22 cellular contexts compared by ENCODE assay signal in the genomic region with DNA sequence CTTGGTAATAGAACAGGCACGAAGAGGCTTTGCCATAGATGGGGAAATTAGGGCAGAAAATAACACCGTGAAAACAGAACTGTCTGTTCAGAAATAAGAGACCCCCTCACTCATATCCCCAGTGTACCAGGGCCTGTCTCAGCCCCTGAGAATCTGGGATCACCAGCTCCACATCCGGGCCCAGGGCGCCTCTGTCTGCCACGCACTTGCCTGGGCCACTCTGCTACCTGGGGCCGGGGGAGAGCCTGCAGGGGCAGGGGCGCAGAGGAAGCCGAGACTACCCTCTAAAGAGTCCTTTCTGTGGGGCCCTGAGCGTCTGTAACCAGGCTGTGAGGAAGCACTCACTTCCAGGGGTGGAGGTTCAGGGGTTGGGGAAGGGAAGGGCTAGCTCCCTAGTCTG. TPM values are rescaled to one million over a fixed set of nuclear protein-coding genes. Genes with fewer than 3 reads are reported as not detected.
A peak's percentile ranks its signal among the peaks of the same experiment; 100 is the strongest.
DNase-seq lines count a peak whose midpoint lies in the region; ATAC-seq, FAIRE-seq and TF ChIP-seq lines count a peak whose summit lies in the region.
"Had no signal": no experiment of that assay in that cellular context is flagged by ENCODE, and none has a peak within 500 bp of the region (broad histone marks: within the 10 kb centered on the region; RNA-seq: fewer than 3 reads in every experiment).

No MANE protein-coding gene starts in this region.

- FAIRE-seq in urothelium cell line (lab: Jason Lieb, UNC), result no peak
- FAIRE-seq: HTR-8/SVneo had no signal

- H3K27me3 Mint-ChIP-seq in endothelial cell (ENCODE audit: unreplicated experiment) (peaks cover 4% of the 10 kb centered on the region), neural crest cell (ENCODE audit: low read depth) (no peaks in the 10 kb centered on the region)
- H3K27me3 Mint-ChIP-seq in activated T-helper 2 cell treated with anti-CD3 and anti-CD28 coated beads, Interferon-gamma antibody, Interleukin-2, Interleukin-4, amounts not matched to agents 10 μg/mL and 5 μg/mL and 100 μg/mL, durations not matched to agents 14 hours and 24 hours and 36 hours (ENCODE audit: low read depth), result peaks cover 43% of the 10 kb centered on the region

- peaks cover 0 to 88% (median 0%) of the 10 kb centered on the region in 11 experiments; a peak in 8 of 22 replicates for H4K20me1 ChIP-seq in BLaER1 treated with 17β-estradiol and CSF1 and Interleukin-3, amounts not matched to agents 10 nM and 100 nM

- no peaks in the 10 kb centered on the region; a peak in 1 of 22 replicates for H3K36me3 ChIP-seq in BLaER1 treated with 17β-estradiol and CSF1 and Interleukin-3, amounts not matched to agents 10 nM and 100 nM
- H3K36me3 ChIP-seq in colonic mucosa, result no peaks in the 10 kb centered on the region

- H3K9ac ChIP-seq in BLaER1 treated with 17β-estradiol and CSF1 and Interleukin-3, amounts not matched to agents 10 nM and 100 nM, result peak overlapping the region in 8 of 11 experiments; percentile 6 to 60 (median 49); a peak in 13 of 22 replicates
- no peak overlapping the region for H3K9ac ChIP-seq in colonic mucosa (ENCODE audit: low read depth in 2 of 2, low read length in 2 of 2)

- POLR2A ChIA-PET in RWPE1 (lab: Yijun Ruan, JAX; ENCODE audit: low non-redundant PET), result interaction anchor here (0.7 kb wide), 1 partner anchor 27 kb away, joined by 3 read pairs; no protein-coding TSS in a partner anchor

- peak overlapping the region in 3 of 10 experiments; percentile 24 to 54 (median 29); a peak in 3 of 20 replicates for H3K4me3 ChIP-seq in BLaER1 treated with 17β-estradiol and CSF1 and Interleukin-3, amounts not matched to agents 10 nM and 100 nM
- no peak overlapping the region for H3K4me3 ChIP-seq in colonic mucosa
- H3K4me3 ChIP-seq: psoas muscle, testis had no signal

- no peak for DNase-seq in RWPE1 (ENCODE audit: low spot score)
- DNase-seq in endothelial cell (ENCODE audit: low spot score), result no peak
- no peak for DNase-seq in neural crest cell (ENCODE audit: low read depth, low spot score)
- DNase-seq in urothelium cell line (ENCODE audit: low spot score), result no peak
- no peak for DNase-seq in activated T-helper 2 cell treated with anti-CD3 and anti-CD28 coated beads, Interferon-gamma antibody, Interleukin-2, Interleukin-4, amounts not matched to agents 10 μg/mL and 5 μg/mL and 100 μg/mL, durations not matched to agents 14 hours and 24 hours and 36 hours (ENCODE audit: low spot score)
- no peak for DNase-seq in colonic mucosa
- DNase-seq: activated naive CD4-positive, alpha-beta T cell treated with Interleukin-2 at 50 U/mL for 16 hours; activated T-cell treated with anti-CD3 and anti-CD28 coated beads, Interleukin-2, amount 50 U/mL, for 1 hour; amniotic stem cell; CD4-positive, alpha-beta T cell; central memory CD4-positive, alpha-beta T cell; effector CD4-positive, alpha-beta T cell; naive B cell; NCI-H345; NCI-H774; stimulated activated CD4-positive, alpha-beta T cell treated with anti-CD3 and anti-CD28 coated beads, Interleukin-1b, Interleukin-23, amount 100 ng/mL, for 48 hours; testis had no signal

- no peak overlapping the region for H3K4me3 Mint-ChIP-seq in endothelial cell (ENCODE audit: unreplicated experiment)
- peak overlapping the region; percentile 52 for H3K4me3 Mint-ChIP-seq in neural crest cell
- no peak overlapping the region for H3K4me3 Mint-ChIP-seq in activated T-helper 2 cell treated with anti-CD3 and anti-CD28 coated beads, Interferon-gamma antibody, Interleukin-2, Interleukin-4, amounts not matched to agents 10 μg/mL and 5 μg/mL and 100 μg/mL, durations not matched to agents 14 hours and 24 hours and 36 hours (ENCODE audit: low read depth)
- H3K4me3 Mint-ChIP-seq: CD4-positive, alpha-beta T cell; naive B cell had no signal

- H3K9me3 ChIP-seq in BLaER1 treated with 17β-estradiol and CSF1 and Interleukin-3, amounts not matched to agents 10 nM and 100 nM (replicated peaks in 1 of 11), result no peaks in the 10 kb centered on the region
- H3K9me3 ChIP-seq in colonic mucosa, result no peaks in the 10 kb centered on the region
- H3K9me3 ChIP-seq: psoas muscle, testis had no signal

- CTCF ChIA-PET in RWPE1 (lab: Yijun Ruan, JAX), result interaction anchor here (1.1 kb wide), 1 partner anchor 17 kb away, joined by 5 read pairs; no protein-coding TSS in a partner anchor

- peak overlapping the region in 8 of 11 experiments; percentile 23 to 56 (median 54); a peak in 13 of 22 replicates for H3K27ac ChIP-seq in BLaER1 treated with 17β-estradiol and CSF1 and Interleukin-3, amounts not matched to agents 10 nM and 100 nM
- H3K27ac ChIP-seq in RWPE1 (peak overlapping the region; percentile 35), colonic mucosa (no peak overlapping the region)
- H3K27ac ChIP-seq: psoas muscle, testis had no signal

- no peaks in the 10 kb centered on the region for H3K27me3 ChIP-seq in BLaER1 treated with 17β-estradiol and CSF1 and Interleukin-3, amounts not matched to agents 10 nM and 100 nM
- no peaks in the 10 kb centered on the region for H3K27me3 ChIP-seq in colonic mucosa
- H3K27me3 ChIP-seq: testis had no signal

- H3K4me1 Mint-ChIP-seq in endothelial cell (ENCODE audit: unreplicated experiment) (peaks cover 3% of the 10 kb centered on the region), neural crest cell (peaks cover 62% of the 10 kb centered on the region)
- peaks cover 5% of the 10 kb centered on the region for H3K4me1 Mint-ChIP-seq in activated T-helper 2 cell treated with anti-CD3 and anti-CD28 coated beads, Interferon-gamma antibody, Interleukin-2, Interleukin-4, amounts not matched to agents 10 μg/mL and 5 μg/mL and 100 μg/mL, durations not matched to agents 14 hours and 24 hours and 36 hours (ENCODE audit: low read depth)

- peaks cover 42 to 65% (median 56%) of the 10 kb centered on the region in 10 experiments for H3K4me1 ChIP-seq in BLaER1 treated with 17β-estradiol and CSF1 and Interleukin-3, amounts not matched to agents 10 nM and 100 nM
- H3K4me1 ChIP-seq in colonic mucosa, result peaks cover 3% of the 10 kb centered on the region
- H3K4me1 ChIP-seq: psoas muscle, testis had no signal

- H3K9me3 Mint-ChIP-seq in endothelial cell (ENCODE audit: unreplicated experiment), result no peaks in the 10 kb centered on the region
- H3K9me3 Mint-ChIP-seq in neural crest cell, result no peaks in the 10 kb centered on the region
- no peaks in the 10 kb centered on the region for H3K9me3 Mint-ChIP-seq in activated T-helper 2 cell treated with anti-CD3 and anti-CD28 coated beads, Interferon-gamma antibody, Interleukin-2, Interleukin-4, amounts not matched to agents 10 μg/mL and 5 μg/mL and 100 μg/mL, durations not matched to agents 14 hours and 24 hours and 36 hours
- H3K9me3 Mint-ChIP-seq: CD4-positive, alpha-beta T cell; H9 had no signal

- no peak for ATAC-seq in HG03469 (IDR thresholded peaks at IDR 0.05; ENCODE audit: unreplicated experiment)
- ATAC-seq: psoas muscle had no signal

- no peak for TF ChIP-seq CTCF in RWPE1 (conservative IDR thresholded peaks at IDR 0.05; ENCODE audit: low read depth)
- TF ChIP-seq CTCF in endothelial cell (IDR thresholded peaks at IDR 0.05; ENCODE audit: unreplicated experiment), result no peak
- TF ChIP-seq CTCF in neural crest cell (conservative IDR thresholded peaks at IDR 0.05), result no peak
- no peak for TF ChIP-seq CTCF in colonic mucosa (IDR thresholded peaks at IDR 0.05)

- H3K27ac Mint-ChIP-seq in endothelial cell (ENCODE audit: unreplicated experiment) (peak overlapping the region; percentile 18), neural crest cell (ENCODE audit: unreplicated experiment) (peak overlapping the region; percentile 86)
- no peak overlapping the region for H3K27ac Mint-ChIP-seq in activated T-helper 2 cell treated with anti-CD3 and anti-CD28 coated beads, Interferon-gamma antibody, Interleukin-2, Interleukin-4, amounts not matched to agents 10 μg/mL and 5 μg/mL and 100 μg/mL, durations not matched to agents 14 hours and 24 hours and 36 hours
- H3K27ac Mint-ChIP-seq: CD4-positive, alpha-beta T cell had no signal

- H3K4me2 ChIP-seq in BLaER1 treated with 17β-estradiol and CSF1 and Interleukin-3, amounts not matched to agents 10 nM and 100 nM, result peak overlapping the region; percentile 47 to 94 (median 79)

- peaks cover 3% of the 10 kb centered on the region for H3K36me3 Mint-ChIP-seq in endothelial cell (ENCODE audit: low read depth, unreplicated experiment)
- H3K36me3 Mint-ChIP-seq in neural crest cell (ENCODE audit: low read depth), result no peaks in the 10 kb centered on the region
- no peaks in the 10 kb centered on the region for H3K36me3 Mint-ChIP-seq in activated T-helper 2 cell treated with anti-CD3 and anti-CD28 coated beads, Interferon-gamma antibody, Interleukin-2, Interleukin-4, amounts not matched to agents 10 μg/mL and 5 μg/mL and 100 μg/mL, durations not matched to agents 14 hours and 24 hours and 36 hours (ENCODE audit: low read depth)

- intact Hi-C loops in activated T-helper 2 cell treated with anti-CD3 and anti-CD28 coated beads, Interferon-gamma antibody, Interleukin-2, Interleukin-4, amounts not matched to agents 10 μg/mL and 5 μg/mL and 100 μg/mL, durations not matched to agents 14 hours and 24 hours and 36 hours (cut with micrococcal nuclease), result no loop called here
- intact Hi-C loops in colonic mucosa (cut with DNase I), result no loop called here

RNA-seq across cellular contexts. Expression of gene NECTIN1, which starts 19.8 kb away (rescaled TPM):
- total RNA-seq in endothelial cell (ENCODE audit: unreplicated experiment) (17.9 TPM), neural crest cell (44.6 and 49.2 TPM in 2 replicates), colonic mucosa (10 to 100 TPM; 53.0 to 59.9 TPM)
- 5.0 and 5.6 TPM in 2 replicates for total RNA-seq in activated T-helper 2 cell treated with anti-CD3 and anti-CD28 coated beads, Interferon-gamma antibody, Interleukin-2, Interleukin-4, amounts not matched to agents 10 μg/mL and 5 μg/mL and 100 μg/mL, durations not matched to agents 14 hours and 24 hours and 36 hours

Comparison
In these comparisons a context has a peak if more than half of its experiments do, and no peak if none do; other contexts are left out.
1. H3K9ac ChIP-seq: peak in BLaER1 treated with 17β-estradiol and CSF1 and Interleukin-3, amounts not matched to agents 10 nM and 100 nM (8 of 11); none in colonic mucosa (0 of 2).